ENCODE assay signal across 8 cellular contexts in genomic region chr4:172830295-172830764, GRCh38.
DNase-seq lines count a peak whose midpoint lies in the region; ATAC-seq and TF ChIP-seq lines count a peak whose summit lies in the region.

No MANE protein-coding gene starts in this region.

- H3K27ac ChIP-seq in OCI-LY3 (ENCODE audit: low read length) (no peak overlapping the region), thoracic aorta (no peak overlapping the region)
- H3K27ac ChIP-seq in naive thymus-derived CD4-positive, alpha-beta T cell (ENCODE audit: low read depth, low read length), result no peak overlapping the region

- CTCF ChIA-PET in naive thymus-derived CD4-positive, alpha-beta T cell (lab: Charles Lee), result no interaction called here

- DNase-seq in NCI-H82 (lab: John Stamatoyannopoulos, UW) (peak; percentile 32), NCI-H82 treated with DMSO at 0.1 percent for 48 hours (lab: John Stamatoyannopoulos, UW; ENCODE audit: unreplicated experiment) (no peak), fibroblast of pulmonary artery (ENCODE audit: low read depth) (peak; percentile 34), thoracic aorta (ENCODE audit: low spot score) (no peak)
- no peak for DNase-seq in stimulated activated CD4-positive, alpha-beta T cell treated with anti-CD3 and anti-CD28 coated beads, Interleukin-12 subunit alpha, Interleukin-12 subunit beta, amount 100 ng/mL, for 4 hours
- DNase-seq in naive thymus-derived CD4-positive, alpha-beta T cell, result no peak

- TF ChIP-seq CTCF in OCI-LY3 (IDR thresholded peaks at IDR 0.05; ENCODE audit: low read depth, low read length) (peak; percentile 85), fibroblast of pulmonary artery (IDR thresholded peaks at IDR 0.05; ENCODE audit: low read length, missing control alignments) (peak; percentile 25), thoracic aorta (IDR thresholded peaks at IDR 0.05) (peak; percentile 60)

- no peaks in the 10 kb centered on the region for H4K20me1 ChIP-seq in OCI-LY3 (ENCODE audit: insufficient read depth, low read length)

- H3K4me1 ChIP-seq in OCI-LY3 (ENCODE audit: low read length) (no peaks in the 10 kb centered on the region), thoracic aorta (ENCODE audit: control insufficient read depth in 1 of 2, low read depth in 2 of 2) (peaks cover 11 to 15% of the 10 kb centered on the region in 2 donors)
- no peaks in the 10 kb centered on the region for H3K4me1 ChIP-seq in naive thymus-derived CD4-positive, alpha-beta T cell (ENCODE audit: control insufficient read depth in 2 of 2, insufficient read depth in 2 of 2, low read length in 2 of 2)

- no peaks in the 10 kb centered on the region for H3K36me3 Mint-ChIP-seq in naive thymus-derived CD4-positive, alpha-beta T cell

- H3K9me3 Mint-ChIP-seq in naive thymus-derived CD4-positive, alpha-beta T cell, result peaks cover 0 to 4% (median 0%) of the 10 kb centered on the region in 11 donors

- H3K4me3 Mint-ChIP-seq in naive thymus-derived CD4-positive, alpha-beta T cell, result no peak overlapping the region

- H3K36me3 ChIP-seq in OCI-LY3 (replicated peaks; ENCODE audit: low read depth, low read length) (no peaks in the 10 kb centered on the region), thoracic aorta (no peaks in the 10 kb centered on the region)
- H3K36me3 ChIP-seq in naive thymus-derived CD4-positive, alpha-beta T cell (ENCODE audit: control insufficient read depth in 2 of 3, insufficient read depth in 3 of 3, low read length in 3 of 3), result no peaks in the 10 kb centered on the region

- peak overlapping the region; percentile 29; the same call in 1 of the 2 replicates for H3K4me2 ChIP-seq in OCI-LY3 (ENCODE audit: low read length)

- H3K9ac ChIP-seq in OCI-LY3 (ENCODE audit: low read length), result no peak overlapping the region

- intact Hi-C loops in naive thymus-derived CD4-positive, alpha-beta T cell (cut with micrococcal nuclease), result loop anchor here in 1 of 2 donors (5.0 kb wide), 1 partner anchor 983 kb away; no protein-coding TSS in a partner anchor

- no peaks in the 10 kb centered on the region for H3K4me1 Mint-ChIP-seq in naive thymus-derived CD4-positive, alpha-beta T cell

- H3K27me3 ChIP-seq in OCI-LY3 (ENCODE audit: low read depth, low read length) (peaks cover 13% of the 10 kb centered on the region), thoracic aorta (replicated peaks; ENCODE audit: insufficient read depth) (no peaks in the 10 kb centered on the region)
- no peaks in the 10 kb centered on the region for H3K27me3 ChIP-seq in naive thymus-derived CD4-positive, alpha-beta T cell (ENCODE audit: control insufficient read depth in 2 of 2, insufficient read depth in 2 of 2, low read length in 2 of 2)

- H3K9me3 ChIP-seq in OCI-LY3 (ENCODE audit: insufficient read depth, low read length), result no peaks in the 10 kb centered on the region
- H3K9me3 ChIP-seq in thoracic aorta, result no peaks in the 10 kb centered on the region
- no peaks in the 10 kb centered on the region for H3K9me3 ChIP-seq in naive thymus-derived CD4-positive, alpha-beta T cell (ENCODE audit: control insufficient read depth in 2 of 3, low read length in 3 of 3)

- POLR2A ChIA-PET in naive thymus-derived CD4-positive, alpha-beta T cell (lab: Charles Lee), result no interaction called here

- no peak for ATAC-seq in thoracic aorta (ENCODE audit: insufficient number of reproducible peaks, low FRiP score, low read depth)
- ATAC-seq in naive thymus-derived CD4-positive, alpha-beta T cell, result no peak
- no peak for ATAC-seq in GM21390 (IDR thresholded peaks at IDR 0.05; ENCODE audit: unreplicated experiment)

- H3K27me3 Mint-ChIP-seq in naive thymus-derived CD4-positive, alpha-beta T cell, result peaks cover 0 to 30% (median 5%) of the 10 kb centered on the region in 5 donors

- H3K79me2 ChIP-seq in OCI-LY3 (ENCODE audit: low read length), result no peaks in the 10 kb centered on the region

- H3K27ac Mint-ChIP-seq in naive thymus-derived CD4-positive, alpha-beta T cell, result no peak overlapping the region

- H2AFZ ChIP-seq in OCI-LY3 (ENCODE audit: low read depth, low read length), result peak overlapping the region; percentile 68

- H3K4me3 ChIP-seq in OCI-LY3 (ENCODE audit: low read length) (no peak overlapping the region), fibroblast of pulmonary artery (replicated peaks; ENCODE audit: low read depth, low read length) (no peak overlapping the region), thoracic aorta (no peak overlapping the region)
- H3K4me3 ChIP-seq in naive thymus-derived CD4-positive, alpha-beta T cell (ENCODE audit: low read length), result no peak overlapping the region

Comparison
In these comparisons a context has a peak if more than half of its experiments do, and no peak if none do; other contexts are left out.
1. DNase-seq: peak in NCI-H82 (single experiment) and fibroblast of pulmonary artery (single experiment); none in NCI-H82 treated with DMSO at 0.1 percent for 48 hours (single experiment), thoracic aorta (single experiment), stimulated activated CD4-positive, alpha-beta T cell treated with anti-CD3 and anti-CD28 coated beads, Interleukin-12 subunit alpha, Interleukin-12 subunit beta, amount 100 ng/mL, for 4 hours (single experiment) and naive thymus-derived CD4-positive, alpha-beta T cell (0 of 9).
2. CTCF ChIP-seq: peak in every context shown above with its lines; median percentile 85 in OCI-LY3; 60 in thoracic aorta; 25 in fibroblast of pulmonary artery.